19 cellular contexts compared by ENCODE assay signal in the genomic region with DNA sequence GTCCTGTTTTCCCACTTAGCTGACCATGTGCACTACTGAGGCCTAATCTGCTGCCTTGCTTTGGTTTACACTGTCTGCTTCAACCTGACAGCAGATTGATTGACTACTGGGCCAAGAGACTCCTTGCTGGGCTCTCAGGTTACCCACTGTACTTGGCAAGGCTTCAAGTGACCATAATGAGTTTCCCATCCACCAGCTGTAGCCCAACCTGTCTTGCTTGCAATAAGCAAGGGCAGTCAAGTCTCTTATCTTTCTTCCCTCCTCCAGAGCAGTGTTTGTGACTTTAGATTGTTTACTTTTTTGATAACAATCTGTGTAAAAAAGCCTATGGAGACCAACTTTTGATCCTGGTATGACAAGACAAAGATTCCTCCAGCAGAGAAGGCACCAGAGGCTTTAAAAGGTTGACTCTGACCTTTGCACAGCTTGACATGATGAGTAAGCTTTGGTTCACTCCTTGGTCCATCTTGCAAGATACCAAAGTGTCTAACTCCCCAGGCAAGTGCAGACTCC.
DNase-seq lines count a peak whose midpoint lies in the region; ATAC-seq and TF ChIP-seq lines count a peak whose summit lies in the region.
"Had no signal": no experiment of that assay in that cellular context is flagged by ENCODE, and none has a peak within 500 bp of the region (broad histone marks: within the 10 kb centered on the region; RNA-seq: fewer than 3 reads in every experiment).

No MANE protein-coding gene starts in this region.

- ATAC-seq in left colon (peak; percentile 91), HG02885 (IDR thresholded peaks at IDR 0.05; ENCODE audit: poor library complexity, unreplicated experiment) (no peak)
- ATAC-seq: activated CD8-positive, alpha-beta memory T cell treated with anti-CD3 and anti-CD28 coated beads, Interleukin-2, amount 10 ng/mL, durations not matched to agents 7 days and 5 days; heart left ventricle; K562 had no signal

- DNase-seq in DMS53 treated with DMSO at 0.1 percent for 48 hours (lab: John Stamatoyannopoulos, UW; ENCODE audit: unreplicated experiment) (peak; percentile 28), NCI-H1105 (lab: John Stamatoyannopoulos, UW) (peak; percentile 24), NCI-H69 (lab: John Stamatoyannopoulos, UW) (peak; percentile 97), left colon (peak in 1 of 2 donors; percentile 25), GM10248 (ENCODE audit: extremely low spot score) (no peak), midbrain (lab: John Stamatoyannopoulos, UW) (no peak)
- no peak for DNase-seq in activated CD4-positive, alpha-beta T cell treated with anti-CD3 and anti-CD28 coated beads, Interleukin-2, amount 10 ng/mL, durations not matched to agents 24 days and 14 days
- DNase-seq: activated CD8-positive, alpha-beta memory T cell treated with anti-CD3 and anti-CD28 coated beads, Interleukin-2, amount 10 ng/mL, durations not matched to agents 7 days and 5 days; AML-193; heart left ventricle; kidney glomerular epithelial cell; NCI-H1436 treated with DMSO at 0.1 percent for 48 hours; NK-92 treated with Interleukin-12 subunit alpha and Interleukin-12 subunit beta, amount 100 ng/mL, for 24 hours; ovary; stimulated activated CD4-positive, alpha-beta T cell treated with anti-CD3 and anti-CD28 coated beads, Interleukin-4, amount 100 ng/mL, for 1 hour had no signal

- no peak overlapping the region for H3K4me3 Mint-ChIP-seq in activated CD4-positive, alpha-beta T cell treated with anti-CD3 and anti-CD28 coated beads, Interleukin-2, amount 10 ng/mL, durations not matched to agents 24 days and 14 days
- H3K4me3 Mint-ChIP-seq: activated CD8-positive, alpha-beta memory T cell treated with anti-CD3 and anti-CD28 coated beads, Interleukin-2, amount 10 ng/mL, durations not matched to agents 7 days and 5 days; dendritic cell treated with granulocyte-macrophage colony-stimulating factor and Interleukin-4, amounts not matched to agents 40 ng/mL and 50 ng/mL, for 4 days; T-helper 1 cell treated with Interleukin-12 subunit alpha and Interleukin-12 subunit beta and Interleukin-4 antibody, amounts not matched to agents 30 μg/mL and 1 μg/mL, for 36 hours had no signal

- H3K4me1 Mint-ChIP-seq in activated CD4-positive, alpha-beta T cell treated with anti-CD3 and anti-CD28 coated beads, Interleukin-2, amount 10 ng/mL, durations not matched to agents 24 days and 14 days, result no peaks in the 10 kb centered on the region
- H3K4me1 Mint-ChIP-seq: activated CD8-positive, alpha-beta memory T cell treated with anti-CD3 and anti-CD28 coated beads, Interleukin-2, amount 10 ng/mL, durations not matched to agents 7 days and 5 days had no signal

- POLR2A ChIA-PET in GM10248 (lab: Yijun Ruan, JAX), result no interaction called here

- no peak for TF ChIP-seq CTCF in GM10248 (IDR thresholded peaks at IDR 0.05; ENCODE audit: control extremely low read depth, extremely low read depth, low read depth, missing control alignments)

- CTCF ChIA-PET in GM10248 (lab: Yijun Ruan, JAX), result interaction anchor here (1.6 to 1.7 kb wide), 2 partner anchors 9 to 32 kb away, joined by 5 to 7 read pairs; no protein-coding TSS in a partner anchor

- intact Hi-C loops in left colon (cut with DNase I, micrococcal nuclease), result no loop called here
- intact Hi-C loops in activated CD4-positive, alpha-beta T cell treated with anti-CD3 and anti-CD28 coated beads, Interleukin-2, amount 10 ng/mL, durations not matched to agents 24 days and 14 days (cut with micrococcal nuclease), result no loop called here

- H3K27ac Mint-ChIP-seq in activated CD4-positive, alpha-beta T cell treated with anti-CD3 and anti-CD28 coated beads, Interleukin-2, amount 10 ng/mL, durations not matched to agents 24 days and 14 days, result no peak overlapping the region
- H3K27ac Mint-ChIP-seq: activated CD8-positive, alpha-beta memory T cell treated with anti-CD3 and anti-CD28 coated beads, Interleukin-2, amount 10 ng/mL, durations not matched to agents 7 days and 5 days; dendritic cell treated with granulocyte-macrophage colony-stimulating factor and Interleukin-4, amounts not matched to agents 40 ng/mL and 50 ng/mL, for 4 days; T-helper 1 cell treated with Interleukin-12 subunit alpha and Interleukin-12 subunit beta and Interleukin-4 antibody, amounts not matched to agents 30 μg/mL and 1 μg/mL, for 36 hours had no signal

- no peaks in the 10 kb centered on the region for H3K27me3 Mint-ChIP-seq in activated CD4-positive, alpha-beta T cell treated with anti-CD3 and anti-CD28 coated beads, Interleukin-2, amount 10 ng/mL, durations not matched to agents 24 days and 14 days
- H3K27me3 Mint-ChIP-seq: activated CD8-positive, alpha-beta memory T cell treated with anti-CD3 and anti-CD28 coated beads, Interleukin-2, amount 10 ng/mL, durations not matched to agents 7 days and 5 days; dendritic cell treated with granulocyte-macrophage colony-stimulating factor and Interleukin-4, amounts not matched to agents 40 ng/mL and 50 ng/mL, for 4 days had no signal

- H3K9me3 Mint-ChIP-seq in activated CD4-positive, alpha-beta T cell treated with anti-CD3 and anti-CD28 coated beads, Interleukin-2, amount 10 ng/mL, durations not matched to agents 24 days and 14 days, result no peaks in the 10 kb centered on the region
- H3K9me3 Mint-ChIP-seq: T-helper 1 cell treated with Interleukin-12 subunit alpha and Interleukin-12 subunit beta and Interleukin-4 antibody, amounts not matched to agents 30 μg/mL and 1 μg/mL, for 36 hours had no signal

- H3K36me3 Mint-ChIP-seq in activated CD4-positive, alpha-beta T cell treated with anti-CD3 and anti-CD28 coated beads, Interleukin-2, amount 10 ng/mL, durations not matched to agents 24 days and 14 days (ENCODE audit: low read depth), result no peaks in the 10 kb centered on the region
- H3K36me3 Mint-ChIP-seq: activated CD8-positive, alpha-beta memory T cell treated with anti-CD3 and anti-CD28 coated beads, Interleukin-2, amount 10 ng/mL, durations not matched to agents 7 days and 5 days had no signal

Comparison
In these comparisons a context has a peak if more than half of its experiments do, and no peak if none do; other contexts are left out.
1. DNase-seq: peak in DMS53 treated with DMSO at 0.1 percent for 48 hours (single experiment), NCI-H1105 (single experiment) and NCI-H69 (single experiment); none in GM10248 (single experiment), midbrain (single experiment) and activated CD4-positive, alpha-beta T cell treated with anti-CD3 and anti-CD28 coated beads, Interleukin-2, amount 10 ng/mL, durations not matched to agents 24 days and 14 days (single experiment).